25 cellular contexts compared by ENCODE assay signal in genomic region chr1:147635342-147635741, GRCh38. TPM values are rescaled to one million over a fixed set of nuclear protein-coding genes. Genes with fewer than 3 reads are reported as not detected.
DNase-seq lines count a peak whose midpoint lies in the region; ATAC-seq, FAIRE-seq and TF ChIP-seq lines count a peak whose summit lies in the region.
"Had no signal": no experiment of that assay in that cellular context is flagged by ENCODE, and none has a peak within 500 bp of the region (broad histone marks: within the 10 kb centered on the region; RNA-seq: fewer than 3 reads in every experiment).

No MANE protein-coding gene starts in this region.

- H2AFZ ChIP-seq in HepG2 (ENCODE audit: low read length): no peak overlapping the region

- H3K27me3 ChIP-seq in right lobe of liver (no peaks in the 10 kb centered on the region), HepG2 (ENCODE audit: control insufficient read depth in 1 of 2, insufficient read depth in 2 of 2, low read length in 2 of 2) (no peaks in the 10 kb centered on the region; a peak in 1 of 5 replicates)
- no peaks in the 10 kb centered on the region for H3K27me3 ChIP-seq in CD4-positive, alpha-beta T cell (ENCODE audit: control insufficient read depth, insufficient read depth, low read length)
- H3K27me3 ChIP-seq: esophagus squamous epithelium, Peyer's patch had no signal

- DNase-seq in right lobe of liver (peak in 1 of 3 donors; percentile 0), HepG2 (ENCODE audit: low spot score) (no peak), SKM-1 (lab: John Stamatoyannopoulos, UW; ENCODE audit: unreplicated experiment) (peak; percentile 93), left ventricle myocardium superior (no peak), NCI-H1092 treated with DMSO at 0.1 percent for 48 hours (lab: John Stamatoyannopoulos, UW) (no peak)
- DNase-seq in natural killer cell treated with Interleukin-12 subunit alpha and Interleukin-12 subunit beta and Interleukin-15 and Interleukin-18, amount 100 ng/mL, for 72 hours (ENCODE audit: low spot score): no peak
- no peak for DNase-seq in CD4-positive, alpha-beta T cell
- DNase-seq: activated CD4-positive, CD25-positive, alpha-beta regulatory T cell treated with anti-CD3 and anti-CD28 coated beads, Interleukin-2, amount 50 U/mL, for 72 hours; activated naive CD8-positive, alpha-beta T cell treated with anti-CD3 and anti-CD28 coated beads for 36 hours; effector memory CD4-positive, alpha-beta T cell; esophagus squamous epithelium; left colon; NCI-H2029; NCI-H345; Peyer's patch; psoas muscle; stimulated activated CD4-positive, alpha-beta T cell treated with anti-CD3 and anti-CD28 coated beads, Interleukin-4, amount 100 ng/mL, for 4 hours; T-helper 9 cell had no signal

- TF ChIP-seq CTCF in right lobe of liver (IDR thresholded peaks at IDR 0.05) (no peak), HepG2 (CRISPR knock-in tag; IDR thresholded peaks at IDR 0.05) (no peak)
- TF ChIP-seq CTCF in CD4-positive, alpha-beta T cell (IDR thresholded peaks at IDR 0.05): no peak

- no peaks in the 10 kb centered on the region for H3K79me2 ChIP-seq in HepG2 (ENCODE audit: insufficient read depth, low read length)

- 57% methylated on average over 1 of the region's 1 CpG for WGBS in right lobe of liver (ENCODE audit: insufficient coverage, low coverage, low lambda C conversion rate, missing lambda C conversion rate)
- WGBS in HepG2 (ENCODE audit: low lambda C conversion rate): 97% methylated on average over 1 of the region's 1 CpG

- no peak overlapping the region for H3K27ac Mint-ChIP-seq in natural killer cell treated with Interleukin-12 subunit alpha and Interleukin-12 subunit beta and Interleukin-15 and Interleukin-18, amount 100 ng/mL, for 72 hours
- no peak overlapping the region for H3K27ac Mint-ChIP-seq in CD4-positive, alpha-beta T cell
- H3K27ac Mint-ChIP-seq: activated naive CD8-positive, alpha-beta T cell treated with anti-CD3 and anti-CD28 coated beads for 36 hours had no signal

- in situ Hi-C loops in HepG2 (cut with HindIII; ENCODE audit: extremely low pct_ligation_motif_present, low pct_unique_long_range_greater_than_20kb): no loop called here

- TF ChIP-seq POLR2A in right lobe of liver (IDR thresholded peaks at IDR 0.05): no peak
- no peak for TF ChIP-seq POLR2A in HepG2 (IDR thresholded peaks at IDR 0.05; ENCODE audit: insufficient read depth in 1 of 2, low read depth in 2 of 2, low read length in 2 of 2)

- no peaks in the 10 kb centered on the region for H3K9me3 Mint-ChIP-seq in natural killer cell treated with Interleukin-12 subunit alpha and Interleukin-12 subunit beta and Interleukin-15 and Interleukin-18, amount 100 ng/mL, for 72 hours
- H3K9me3 Mint-ChIP-seq in CD4-positive, alpha-beta T cell: no peaks in the 10 kb centered on the region
- H3K9me3 Mint-ChIP-seq: activated naive CD8-positive, alpha-beta T cell treated with anti-CD3 and anti-CD28 coated beads for 36 hours; neural crest cell had no signal

- H3K9me3 ChIP-seq in right lobe of liver (no peaks in the 10 kb centered on the region), HepG2 (ENCODE audit: low read length) (no peaks in the 10 kb centered on the region)
- no peaks in the 10 kb centered on the region for H3K9me3 ChIP-seq in CD4-positive, alpha-beta T cell (ENCODE audit: control insufficient read depth, low read length)
- H3K9me3 ChIP-seq: A549, esophagus squamous epithelium, Peyer's patch, psoas muscle had no signal

- H3K27ac ChIP-seq in right lobe of liver (no peak overlapping the region), HepG2 (ENCODE audit: extremely low read length, insufficient read depth, low read length) (no peak overlapping the region)
- H3K27ac ChIP-seq in CD4-positive, alpha-beta T cell (ENCODE audit: low read depth, low read length): no peak overlapping the region
- H3K27ac ChIP-seq: A549, C4-2B, esophagus squamous epithelium, Peyer's patch, psoas muscle, SK-N-MC had no signal

- ATAC-seq in right lobe of liver (peak in 3 of 4 donors; percentile 40 to 63 (median 43)), HepG2 (no peak), left ventricle myocardium superior (peak; percentile 38), HG02759 (IDR thresholded peaks at IDR 0.05; ENCODE audit: unreplicated experiment) (no peak)
- ATAC-seq in natural killer cell treated with Interleukin-12 subunit alpha and Interleukin-12 subunit beta and Interleukin-15 and Interleukin-18, amount 100 ng/mL, for 72 hours: no peak
- ATAC-seq in CD4-positive, alpha-beta T cell (ENCODE audit: poor library complexity): no peak
- ATAC-seq: A549, left colon, psoas muscle had no signal

- H3K4me1 ChIP-seq in right lobe of liver (peaks cover 0 to 12% (median 0%) of the 10 kb centered on the region in 4 donors), HepG2 (ENCODE audit: insufficient read depth, low read length) (peaks cover 19% of the 10 kb centered on the region)
- H3K4me1 ChIP-seq: A549, esophagus squamous epithelium, Peyer's patch had no signal

- intact Hi-C loops in right lobe of liver (cut with DNase I) (no loop called here), HepG2 (cut with micrococcal nuclease; ENCODE audit: unreplicated experiment) (no loop called here), left ventricle myocardium superior (cut with micrococcal nuclease) (no loop called here)
- intact Hi-C loops in CD4-positive, alpha-beta T cell (cut with DNase I, micrococcal nuclease): no loop called here

- CTCF ChIA-PET in HepG2 (lab: Yijun Ruan, JAX; ENCODE audit: low intra/inter-chr PET ratio, low total read pairs): no interaction called here
- CTCF ChIA-PET in CD4-positive, alpha-beta T cell (lab: Charles Lee): interaction anchor here (2.7 kb wide), 1 partner anchor 8 kb away, joined by 13 read pairs; no protein-coding TSS in a partner anchor

- H3K36me3 ChIP-seq in right lobe of liver: no peaks in the 10 kb centered on the region
- H3K36me3 ChIP-seq in HepG2 (replicated peaks in 1 of 2; ENCODE audit: control insufficient read depth in 1 of 2, insufficient read depth in 2 of 2, low read length in 2 of 2): peaks cover 3 to 8% of the 10 kb centered on the region in 2 experiments; a peak in 4 of 5 replicates
- H3K36me3 ChIP-seq: Peyer's patch had no signal

- no peak overlapping the region for H3K9ac ChIP-seq in HepG2 (ENCODE audit: insufficient read depth, low read depth, low read length)

- no peak overlapping the region for H3K4me3 Mint-ChIP-seq in natural killer cell treated with Interleukin-12 subunit alpha and Interleukin-12 subunit beta and Interleukin-15 and Interleukin-18, amount 100 ng/mL, for 72 hours
- H3K4me3 Mint-ChIP-seq in CD4-positive, alpha-beta T cell: no peak overlapping the region
- H3K4me3 Mint-ChIP-seq: activated naive CD8-positive, alpha-beta T cell treated with anti-CD3 and anti-CD28 coated beads for 36 hours; neural crest cell had no signal

- H3K27me3 Mint-ChIP-seq in natural killer cell treated with Interleukin-12 subunit alpha and Interleukin-12 subunit beta and Interleukin-15 and Interleukin-18, amount 100 ng/mL, for 72 hours: no peaks in the 10 kb centered on the region
- no peaks in the 10 kb centered on the region for H3K27me3 Mint-ChIP-seq in CD4-positive, alpha-beta T cell
- H3K27me3 Mint-ChIP-seq: activated naive CD8-positive, alpha-beta T cell treated with anti-CD3 and anti-CD28 coated beads for 36 hours had no signal

- POLR2A ChIA-PET in HepG2 (lab: Yijun Ruan, JAX): no interaction called here
- POLR2A ChIA-PET in CD4-positive, alpha-beta T cell (lab: Charles Lee): interaction anchor here (1.0 to 2.1 kb wide), 2 partner anchors 13 to 35 kb away, joined by 3 to 4 read pairs; partner anchors contain the start of gene ACP6

- H3K4me2 ChIP-seq in HepG2 (ENCODE audit: low read depth, low read length): no peak overlapping the region
- H3K4me2 ChIP-seq: A549 had no signal

- H4K20me1 ChIP-seq in HepG2 (ENCODE audit: insufficient read depth, low read length): no peaks in the 10 kb centered on the region

- no TSS peak for BruUV-seq in HepG2 (replicated peaks; lab: Mats Ljungman, UMichigan)

- no peak for TF ChIP-seq EP300 in HepG2 (IDR thresholded peaks at IDR 0.05; ENCODE audit: low read depth in 2 of 2, low read length in 2 of 2)
- no peak for TF ChIP-seq EP300 in HepG2 (CRISPR knock-in tag; IDR thresholded peaks at IDR 0.05; ENCODE audit: borderline replicate concordance)

- H3K4me3 ChIP-seq in right lobe of liver: no peak overlapping the region
- H3K4me3 ChIP-seq in HepG2 (replicated peaks in 1 of 3; ENCODE audit: insufficient read depth in 1 of 3, low read depth in 2 of 3, low read length in 3 of 3): no peak overlapping the region
- H3K4me3 ChIP-seq: A549, esophagus squamous epithelium, Peyer's patch, psoas muscle, SK-N-MC had no signal

- no peak for TF ChIP-seq RAD21 in HepG2 (CRISPR knock-in tag; IDR thresholded peaks at IDR 0.05)

- no peak for FAIRE-seq in HepG2 (lab: Jason Lieb, UNC)
- FAIRE-seq: A549, GM12892, H1 had no signal

- no peaks in the 10 kb centered on the region for H3K36me3 Mint-ChIP-seq in natural killer cell treated with Interleukin-12 subunit alpha and Interleukin-12 subunit beta and Interleukin-15 and Interleukin-18, amount 100 ng/mL, for 72 hours
- no peaks in the 10 kb centered on the region for H3K36me3 Mint-ChIP-seq in CD4-positive, alpha-beta T cell (ENCODE audit: low read depth)

- H3K4me1 Mint-ChIP-seq in natural killer cell treated with Interleukin-12 subunit alpha and Interleukin-12 subunit beta and Interleukin-15 and Interleukin-18, amount 100 ng/mL, for 72 hours (ENCODE audit: low read depth in 2 of 2): peaks cover 0 to 11% of the 10 kb centered on the region in 2 donors
- H3K4me1 Mint-ChIP-seq in CD4-positive, alpha-beta T cell (ENCODE audit: low read depth): peaks cover 3% of the 10 kb centered on the region
- H3K4me1 Mint-ChIP-seq: activated naive CD8-positive, alpha-beta T cell treated with anti-CD3 and anti-CD28 coated beads for 36 hours; neural crest cell had no signal

RNA-seq across cellular contexts. Expression of gene ACP6, which starts 35.0 kb away (rescaled TPM):
- total RNA-seq in right lobe of liver: 10 to 100 TPM in 4 of 6 experiments, 1 to 10 TPM in 2; 6.8 to 17.7 (median 11.9) TPM
- total RNA-seq in HepG2 (2016; rRNA removed; fragmentation: Illumina TruSeq; extraction: Trizol): 17.7 and 18.1 TPM in 2 replicates
- 9.9 and 12.2 TPM in 2 replicates for total RNA-seq in HepG2 (2016; cell fraction: cytosol; rRNA removed; fragmentation: Illumina TruSeq; extraction: Trizol; ENCODE audit: low read depth)
- 21.9 and 22.7 TPM in 2 replicates for total RNA-seq in HepG2 (2016; cell fraction: insoluble cytoplasmic fraction; rRNA removed; fragmentation: Illumina TruSeq; extraction: Trizol)
- total RNA-seq in HepG2 (2016; cell fraction: membrane; rRNA removed; fragmentation: Illumina TruSeq; extraction: Trizol): 14.1 and 17.2 TPM in 2 replicates
- total RNA-seq in HepG2 (2016; cell fraction: nucleus; rRNA removed; fragmentation: Illumina TruSeq; extraction: Trizol): 18.7 and 19.6 TPM in 2 replicates
- 33.7 and 34.1 TPM in 2 replicates for polyA plus RNA-seq in HepG2 (2011; rRNA removed)
- 11.9 and 17.2 TPM in 2 replicates for polyA plus RNA-seq in HepG2 (2011; cell fraction: cytosol; rRNA removed)
- 75.7 and 80.3 TPM in 2 replicates for polyA plus RNA-seq in HepG2 (2011; cell fraction: nucleus; rRNA removed)
- 23.3 and 33.1 TPM in 2 replicates for polyA plus RNA-seq in HepG2 (2012)
- polyA plus RNA-seq in HepG2 (2016; cell fraction: cytosol; fragmentation: Illumina TruSeq; extraction: Trizol; ENCODE audit: low read depth): 8.6 and 11.3 TPM in 2 replicates
- 24.4 and 27.9 TPM in 2 replicates for polyA plus RNA-seq in HepG2 (2016; cell fraction: insoluble cytoplasmic fraction; fragmentation: Illumina TruSeq; extraction: Trizol; ENCODE audit: low read depth)
- polyA plus RNA-seq in HepG2 (2016; cell fraction: membrane; fragmentation: Illumina TruSeq; extraction: Trizol; ENCODE audit: low read depth): 14.1 and 17.3 TPM in 2 replicates
- polyA plus RNA-seq in HepG2 (2016; cell fraction: nucleus; fragmentation: Illumina TruSeq; extraction: Trizol; ENCODE audit: insufficient read depth, low read depth): 43.4 and 47.0 TPM in 2 replicates
- polyA minus RNA-seq in HepG2 (2011; rRNA and poly(A)+ RNA removed; ENCODE audit: low replicate concordance): 16.0 and 26.3 TPM in 2 replicates
- 7.3 and 10.7 TPM in 2 replicates for polyA minus RNA-seq in HepG2 (2011; cell fraction: cytosol; rRNA and poly(A)+ RNA removed)
- polyA minus RNA-seq in HepG2 (2011; cell fraction: nucleus; rRNA and poly(A)+ RNA removed): 43.9 and 53.2 TPM in 2 replicates
- 7.1 TPM for total RNA-seq in left ventricle myocardium superior
- 10 to 100 TPM in 1 of 2 donors, 1 to 10 TPM in 1; 4.7 to 13.2 TPM for total RNA-seq in natural killer cell treated with Interleukin-12 subunit alpha and Interleukin-12 subunit beta and Interleukin-15 and Interleukin-18, amount 100 ng/mL, for 72 hours
- 1 to 10 TPM; 4.6 to 6.9 TPM for total RNA-seq in CD4-positive, alpha-beta T cell

Comparison
In these comparisons a context has a peak if more than half of its experiments do, and no peak if none do; other contexts are left out.
1. ATAC-seq: peak in right lobe of liver (3 of 4) and left ventricle myocardium superior (single experiment); none in HepG2 (single experiment), HG02759 (single experiment), natural killer cell treated with Interleukin-12 subunit alpha and Interleukin-12 subunit beta and Interleukin-15 and Interleukin-18, amount 100 ng/mL, for 72 hours (0 of 2) and CD4-positive, alpha-beta T cell (single experiment).